Comparison of ENCODE assay signal across 8 cellular contexts in genomic region chr14:22391908-22392307, GRCh38.
DNase-seq lines count a peak whose midpoint lies in the region; ATAC-seq and TF ChIP-seq lines count a peak whose summit lies in the region.

No MANE protein-coding gene starts in this region.

- H3K27ac Mint-ChIP-seq in CD14-positive monocyte: peak overlapping the region in 2 of 7 donors; percentile 12 to 44
- H3K27ac Mint-ChIP-seq in stimulated activated effector memory CD8-positive, alpha-beta T cell treated with anti-CD3 and anti-CD28 coated beads, Interleukin-12 subunit alpha, Interleukin-12 subunit beta, amount 100 ng/mL, for 72 hours: peak overlapping the region; percentile 50

- TF ChIP-seq CTCF in CD14-positive monocyte (IDR thresholded peaks at IDR 0.05): peak; percentile 57
- TF ChIP-seq CTCF in brain microvascular endothelial cell (IDR thresholded peaks at IDR 0.05; ENCODE audit: low read depth, low read length, missing control alignments): peak; percentile 85

- intact Hi-C loops in CD14-positive monocyte (cut with micrococcal nuclease): no loop called here

- H3K27me3 Mint-ChIP-seq in CD14-positive monocyte (ENCODE audit: low read depth in 3 of 3): peaks cover 0 to 5% (median 2%) of the 10 kb centered on the region in 3 donors

- ATAC-seq in GM21529 (IDR thresholded peaks at IDR 0.05; ENCODE audit: unreplicated experiment) (peak; percentile 38), GM19324 (IDR thresholded peaks at IDR 0.05; ENCODE audit: low FRiP score, unreplicated experiment) (no peak)
- ATAC-seq in stimulated activated effector memory CD8-positive, alpha-beta T cell treated with anti-CD3 and anti-CD28 coated beads, Interleukin-12 subunit alpha, Interleukin-12 subunit beta, amount 100 ng/mL, for 72 hours: no peak

- H3K27ac ChIP-seq in brain microvascular endothelial cell: no peak overlapping the region

- peaks cover 12% of the 10 kb centered on the region for H3K4me1 Mint-ChIP-seq in CD14-positive monocyte
- no peaks in the 10 kb centered on the region for H3K4me1 Mint-ChIP-seq in stimulated activated effector memory CD8-positive, alpha-beta T cell treated with anti-CD3 and anti-CD28 coated beads, Interleukin-12 subunit alpha, Interleukin-12 subunit beta, amount 100 ng/mL, for 72 hours

- no peak overlapping the region for H3K4me3 Mint-ChIP-seq in CD14-positive monocyte
- H3K4me3 Mint-ChIP-seq in stimulated activated effector memory CD8-positive, alpha-beta T cell treated with anti-CD3 and anti-CD28 coated beads, Interleukin-12 subunit alpha, Interleukin-12 subunit beta, amount 100 ng/mL, for 72 hours: no peak overlapping the region

- no peaks in the 10 kb centered on the region for H3K9me3 Mint-ChIP-seq in CD14-positive monocyte
- no peaks in the 10 kb centered on the region for H3K9me3 Mint-ChIP-seq in stimulated activated effector memory CD8-positive, alpha-beta T cell treated with anti-CD3 and anti-CD28 coated beads, Interleukin-12 subunit alpha, Interleukin-12 subunit beta, amount 100 ng/mL, for 72 hours

- no peak overlapping the region for H3K4me3 ChIP-seq in brain microvascular endothelial cell (ENCODE audit: low read depth, low read length)

- in situ Hi-C loops in brain microvascular endothelial cell (cut with HindIII; ENCODE audit: low pct_ligation_motif_present, low sequenced_read_pairs): no loop called here

- DNase-seq in CD14-positive monocyte (ENCODE audit: low spot score) (no peak), NCI-H446 (lab: John Stamatoyannopoulos, UW) (peak; percentile 73 to 87), brain microvascular endothelial cell (peak; percentile 72), inferior parietal cortex (ENCODE audit: extremely low spot score) (peak; percentile 82)
- no peak for DNase-seq in stimulated activated effector memory CD8-positive, alpha-beta T cell treated with anti-CD3 and anti-CD28 coated beads, Interleukin-12 subunit alpha, Interleukin-12 subunit beta, amount 100 ng/mL, for 72 hours (ENCODE audit: low spot score in 2 of 2)
- DNase-seq in effector CD4-positive, alpha-beta T cell: no peak

- no peaks in the 10 kb centered on the region for H3K36me3 ChIP-seq in brain microvascular endothelial cell (replicated peaks)

- no peaks in the 10 kb centered on the region for H3K36me3 Mint-ChIP-seq in CD14-positive monocyte
- no peaks in the 10 kb centered on the region for H3K36me3 Mint-ChIP-seq in stimulated activated effector memory CD8-positive, alpha-beta T cell treated with anti-CD3 and anti-CD28 coated beads, Interleukin-12 subunit alpha, Interleukin-12 subunit beta, amount 100 ng/mL, for 72 hours

- H3K27me3 ChIP-seq in brain microvascular endothelial cell (replicated peaks): no peaks in the 10 kb centered on the region

Comparison
In these comparisons a context has a peak if more than half of its experiments do, and no peak if none do; other contexts are left out.
1. DNase-seq: peak in NCI-H446 (2 of 2), brain microvascular endothelial cell (single experiment) and inferior parietal cortex (single experiment); none in CD14-positive monocyte (single experiment), stimulated activated effector memory CD8-positive, alpha-beta T cell treated with anti-CD3 and anti-CD28 coated beads, Interleukin-12 subunit alpha, Interleukin-12 subunit beta, amount 100 ng/mL, for 72 hours (0 of 2) and effector CD4-positive, alpha-beta T cell (single experiment).